Comparison of ENCODE assay signal across 32 cellular contexts in the genomic region with DNA sequence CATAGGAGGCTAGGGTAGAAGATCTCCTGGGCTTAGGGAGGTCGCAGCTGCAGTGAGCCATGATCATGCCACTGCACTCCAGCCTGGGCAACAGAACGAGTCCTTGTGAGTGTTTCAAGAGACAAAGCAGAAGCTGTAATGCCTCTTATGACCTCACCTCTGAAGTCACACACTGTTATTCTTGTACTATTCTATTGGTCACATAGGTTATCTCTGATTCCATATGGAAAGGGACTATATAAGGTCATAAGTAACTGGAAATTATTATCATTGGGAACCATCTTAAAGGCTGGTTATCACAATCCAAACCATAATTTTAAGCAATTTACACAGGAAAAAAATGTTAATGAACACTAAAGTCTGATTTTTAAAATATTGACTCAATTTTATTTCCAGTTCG.
"Had no signal": no experiment of that assay in that cellular context is flagged by ENCODE, and none has a peak within 500 bp of the region (broad histone marks: within the 10 kb centered on the region; RNA-seq: fewer than 3 reads in every experiment).

No MANE protein-coding gene starts in this region.

- H3K9me3 ChIP-seq: ascending aorta, breast epithelium, colonic mucosa had no signal

- H3K27me3 ChIP-seq: ascending aorta, breast epithelium, cardiac muscle cell, colonic mucosa had no signal

- H3K36me3 ChIP-seq: ascending aorta, breast epithelium, cardiac muscle cell, colonic mucosa had no signal

- DNase-seq: activated CD4-positive, alpha-beta memory T cell treated with anti-CD3 and anti-CD28 coated beads, Interleukin-2, amount 10 ng/mL, durations not matched to agents 7 days and 5 days; activated CD4-positive, alpha-beta T cell treated with anti-CD3 and anti-CD28 coated beads for 1 hour; activated CD4-positive, alpha-beta T cell treated with anti-CD3 and anti-CD28 coated beads for 4 hours; activated CD4-positive, alpha-beta T cell treated with anti-CD3 and anti-CD28 coated beads, Interleukin-2, amount 10 ng/mL, durations not matched to agents 7 days and 5 days; activated CD4-positive, alpha-beta T cell treated with anti-CD3 and anti-CD28 coated beads, Interleukin-2, amount 50 U/mL, for 4 hours; activated CD8-positive, alpha-beta memory T cell treated with anti-CD3 and anti-CD28 coated beads, Interleukin-2, amount 50 U/mL, for 48 hours; activated gamma-delta T cell; activated naive CD4-positive, alpha-beta T cell; activated naive CD4-positive, alpha-beta T cell treated with anti-CD3 and anti-CD28 coated beads, Interleukin-2, amount 10 ng/mL, durations not matched to agents 7 days and 5 days; activated naive CD8-positive, alpha-beta T cell treated with anti-CD3 and anti-CD28 coated beads, Interleukin-2, amount 10 ng/mL, durations not matched to agents 7 days and 5 days; activated T-cell treated with anti-CD3 and anti-CD28 coated beads for 4 hours; activated T-cell treated with anti-CD3 and anti-CD28 coated beads, Interleukin-2, amount 50 U/mL, for 24 hours; activated T-cell treated with anti-CD3 and anti-CD28 coated beads, Interleukin-2, amount 50 U/mL, for 72 hours; central memory CD4-positive, alpha-beta T cell; cerebellar nuclear complex; colonic mucosa; effector CD8-positive, alpha-beta T cell; foreskin fibroblast; head of caudate nucleus; T-helper 2 cell had no signal

- H3K27ac ChIP-seq: ascending aorta, breast epithelium, cardiac muscle cell, colonic mucosa, epithelial cell of prostate, VCaP had no signal

- H3K4me1 ChIP-seq: ascending aorta, breast epithelium, colonic mucosa had no signal

- H3K4me3 ChIP-seq: ascending aorta, breast epithelium, cardiac muscle cell, colonic mucosa had no signal

- ATAC-seq: activated naive CD4-positive, alpha-beta T cell treated with anti-CD3 and anti-CD28 coated beads, Interleukin-2, amount 50 U/mL, for 72 hours; activated T-cell treated with anti-CD3 and anti-CD28 coated beads, Interleukin-2, amount 50 U/mL, for 72 hours; esophagus mucosa; WTC11 had no signal

- FAIRE-seq: endometrium, endothelial cell of umbilical vein, frontal cortex, TTC549 had no signal
